ENCODE assay signal across 1 cellular context in genomic region chr17:27907976-27908558, GRCh38.
TF ChIP-seq lines count a peak whose summit lies in the region.

No MANE protein-coding gene starts in this region.

TF ChIP-seq in K562, 482 proteins besides CTCF, POLR2A, EP300 and RAD21 (continued from another document and continues in another):
- TF ChIP-seq XRCC4 (IDR thresholded peaks at IDR 0.05; ENCODE audit: extremely low read depth, insufficient read depth, insufficient read length) (no peak), JUN (IDR thresholded peaks at IDR 0.05; ENCODE audit: borderline replicate concordance, low read depth, low read length) (no peak), JUN (CRISPR knock-in tag; IDR thresholded peaks at IDR 0.05; ENCODE audit: borderline replicate concordance) (no peak), SAFB (IDR thresholded peaks at IDR 0.05; ENCODE audit: borderline replicate concordance, low read depth, low read length) (no peak), ZNF785 (CRISPR knock-in tag; IDR thresholded peaks at IDR 0.05) (peak; percentile 47; the same call in 1 of the 2 replicates), ZSCAN32 (CRISPR knock-in tag; IDR thresholded peaks at IDR 0.05) (peak; percentile 29; the same call in 1 of the 2 replicates), ZBTB17 (CRISPR knock-in tag; IDR thresholded peaks at IDR 0.05) (peak; percentile 94), FOXA3 (CRISPR knock-in tag; conservative IDR thresholded peaks at IDR 0.05 in 1 of 2, IDR thresholded peaks at IDR 0.05 in 1 of 2) (no peak), CTBP1 (IDR thresholded peaks at IDR 0.05; ENCODE audit: borderline replicate concordance) (no peak), ETS2 (tag; IDR thresholded peaks at IDR 0.05; ENCODE audit: borderline replicate concordance, poor library complexity, severe bottlenecking) (peak; percentile 89), AFF4 (CRISPR knock-in tag; IDR thresholded peaks at IDR 0.05) (no peak), ZNF445 (CRISPR knock-in tag; IDR thresholded peaks at IDR 0.05; ENCODE audit: low read depth) (peak; percentile 88), SMAD3 (CRISPR knock-in tag; conservative IDR thresholded peaks at IDR 0.05) (peak; percentile 99), DIDO1 (tag; IDR thresholded peaks at IDR 0.05; ENCODE audit: low read depth) (peak; percentile 88), MGA (IDR thresholded peaks at IDR 0.05) (0 out of 2 replicates have a peak, but pooled peaks have one; percentile 17), TSHZ1 (CRISPR knock-in tag; IDR thresholded peaks at IDR 0.05) (peak; percentile 94), ZNF311 (CRISPR knock-in tag; IDR thresholded peaks at IDR 0.05) (peak; percentile 94), ELF2 (CRISPR knock-in tag; IDR thresholded peaks at IDR 0.05) (peak; percentile 49; the same call in 1 of the 2 replicates)
- TF ChIP-seq, protein P1, sequence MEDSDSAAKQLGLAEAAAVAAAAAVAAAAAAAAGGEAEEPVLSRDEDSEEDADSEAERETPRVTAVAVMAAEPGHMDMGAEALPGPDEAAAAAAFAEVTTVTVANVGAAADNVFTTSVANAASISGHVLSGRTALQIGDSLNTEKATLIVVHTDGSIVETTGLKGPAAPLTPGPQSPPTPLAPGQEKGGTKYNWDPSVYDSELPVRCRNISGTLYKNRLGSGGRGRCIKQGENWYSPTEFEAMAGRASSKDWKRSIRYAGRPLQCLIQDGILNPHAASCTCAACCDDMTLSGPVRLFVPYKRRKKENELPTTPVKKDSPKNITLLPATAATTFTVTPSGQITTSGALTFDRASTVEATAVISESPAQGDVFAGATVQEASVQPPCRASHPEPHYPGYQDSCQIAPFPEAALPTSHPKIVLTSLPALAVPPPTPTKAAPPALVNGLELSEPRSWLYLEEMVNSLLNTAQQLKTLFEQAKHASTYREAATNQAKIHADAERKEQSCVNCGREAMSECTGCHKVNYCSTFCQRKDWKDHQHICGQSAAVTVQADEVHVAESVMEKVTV (CRISPR knock-in tag; IDR thresholded peaks at IDR 0.05), result peak; percentile 55
- TF ChIP-seq, protein P2, sequence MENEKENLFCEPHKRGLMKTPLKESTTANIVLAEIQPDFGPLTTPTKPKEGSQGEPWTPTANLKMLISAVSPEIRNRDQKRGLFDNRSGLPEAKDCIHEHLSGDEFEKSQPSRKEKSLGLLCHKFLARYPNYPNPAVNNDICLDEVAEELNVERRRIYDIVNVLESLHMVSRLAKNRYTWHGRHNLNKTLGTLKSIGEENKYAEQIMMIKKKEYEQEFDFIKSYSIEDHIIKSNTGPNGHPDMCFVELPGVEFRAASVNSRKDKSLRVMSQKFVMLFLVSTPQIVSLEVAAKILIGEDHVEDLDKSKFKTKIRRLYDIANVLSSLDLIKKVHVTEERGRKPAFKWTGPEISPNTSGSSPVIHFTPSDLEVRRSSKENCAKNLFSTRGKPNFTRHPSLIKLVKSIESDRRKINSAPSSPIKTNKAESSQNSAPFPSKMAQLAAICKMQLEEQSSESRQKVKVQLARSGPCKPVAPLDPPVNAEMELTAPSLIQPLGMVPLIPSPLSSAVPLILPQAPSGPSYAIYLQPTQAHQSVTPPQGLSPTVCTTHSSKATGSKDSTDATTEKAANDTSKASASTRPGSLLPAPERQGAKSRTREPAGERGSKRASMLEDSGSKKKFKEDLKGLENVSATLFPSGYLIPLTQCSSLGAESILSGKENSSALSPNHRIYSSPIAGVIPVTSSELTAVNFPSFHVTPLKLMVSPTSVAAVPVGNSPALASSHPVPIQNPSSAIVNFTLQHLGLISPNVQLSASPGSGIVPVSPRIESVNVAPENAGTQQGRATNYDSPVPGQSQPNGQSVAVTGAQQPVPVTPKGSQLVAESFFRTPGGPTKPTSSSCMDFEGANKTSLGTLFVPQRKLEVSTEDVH (IDR thresholded peaks at IDR 0.05; ENCODE audit: low read depth, partially characterized antibody), result no peak
- TF ChIP-seq, protein P3, sequence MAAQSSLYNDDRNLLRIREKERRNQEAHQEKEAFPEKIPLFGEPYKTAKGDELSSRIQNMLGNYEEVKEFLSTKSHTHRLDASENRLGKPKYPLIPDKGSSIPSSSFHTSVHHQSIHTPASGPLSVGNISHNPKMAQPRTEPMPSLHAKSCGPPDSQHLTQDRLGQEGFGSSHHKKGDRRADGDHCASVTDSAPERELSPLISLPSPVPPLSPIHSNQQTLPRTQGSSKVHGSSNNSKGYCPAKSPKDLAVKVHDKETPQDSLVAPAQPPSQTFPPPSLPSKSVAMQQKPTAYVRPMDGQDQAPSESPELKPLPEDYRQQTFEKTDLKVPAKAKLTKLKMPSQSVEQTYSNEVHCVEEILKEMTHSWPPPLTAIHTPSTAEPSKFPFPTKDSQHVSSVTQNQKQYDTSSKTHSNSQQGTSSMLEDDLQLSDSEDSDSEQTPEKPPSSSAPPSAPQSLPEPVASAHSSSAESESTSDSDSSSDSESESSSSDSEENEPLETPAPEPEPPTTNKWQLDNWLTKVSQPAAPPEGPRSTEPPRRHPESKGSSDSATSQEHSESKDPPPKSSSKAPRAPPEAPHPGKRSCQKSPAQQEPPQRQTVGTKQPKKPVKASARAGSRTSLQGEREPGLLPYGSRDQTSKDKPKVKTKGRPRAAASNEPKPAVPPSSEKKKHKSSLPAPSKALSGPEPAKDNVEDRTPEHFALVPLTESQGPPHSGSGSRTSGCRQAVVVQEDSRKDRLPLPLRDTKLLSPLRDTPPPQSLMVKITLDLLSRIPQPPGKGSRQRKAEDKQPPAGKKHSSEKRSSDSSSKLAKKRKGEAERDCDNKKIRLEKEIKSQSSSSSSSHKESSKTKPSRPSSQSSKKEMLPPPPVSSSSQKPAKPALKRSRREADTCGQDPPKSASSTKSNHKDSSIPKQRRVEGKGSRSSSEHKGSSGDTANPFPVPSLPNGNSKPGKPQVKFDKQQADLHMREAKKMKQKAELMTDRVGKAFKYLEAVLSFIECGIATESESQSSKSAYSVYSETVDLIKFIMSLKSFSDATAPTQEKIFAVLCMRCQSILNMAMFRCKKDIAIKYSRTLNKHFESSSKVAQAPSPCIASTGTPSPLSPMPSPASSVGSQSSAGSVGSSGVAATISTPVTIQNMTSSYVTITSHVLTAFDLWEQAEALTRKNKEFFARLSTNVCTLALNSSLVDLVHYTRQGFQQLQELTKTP (IDR thresholded peaks at IDR 0.05; ENCODE audit: low read depth in 1 of 2, partially characterized antibody in 2 of 2), result peak in 1 of 2 experiments; percentile 52
